ENCODE assay signal across 10 cellular contexts in the genomic region with DNA sequence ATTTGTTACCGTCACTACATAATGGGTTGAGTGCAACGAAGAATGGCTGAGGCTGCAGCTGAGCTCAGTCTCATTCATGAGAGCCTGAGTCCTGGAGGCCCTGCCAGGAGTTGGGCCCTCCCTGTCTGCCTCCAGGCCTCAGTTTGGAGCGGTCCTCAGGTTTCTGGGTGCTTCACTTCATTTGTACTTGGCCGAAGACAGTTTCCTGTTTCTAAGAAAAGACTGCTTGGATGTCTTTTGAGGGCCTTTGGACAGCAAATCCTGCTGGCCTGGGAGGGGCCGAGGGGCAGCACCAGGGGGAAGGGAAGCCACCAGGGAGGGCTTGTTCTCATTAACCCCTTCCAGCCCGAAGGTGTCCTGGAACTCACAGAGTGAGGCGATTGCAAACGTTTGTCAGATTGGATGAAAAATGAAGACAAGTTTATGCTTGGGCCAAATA.
DNase-seq lines count a peak whose midpoint lies in the region; ATAC-seq and TF ChIP-seq lines count a peak whose summit lies in the region.
"Had no signal": no experiment of that assay in that cellular context is flagged by ENCODE, and none has a peak within 500 bp of the region (broad histone marks: within the 10 kb centered on the region; RNA-seq: fewer than 3 reads in every experiment).

No MANE protein-coding gene starts in this region.

- TF ChIP-seq POLR2A in esophagus muscularis mucosa (IDR thresholded peaks at IDR 0.05; ENCODE audit: low read depth), result no peak
- TF ChIP-seq POLR2A in spleen (IDR thresholded peaks at IDR 0.05), result no peak
- no peak for TF ChIP-seq POLR2A in breast epithelium (IDR thresholded peaks at IDR 0.05)

- H4K20me1 ChIP-seq in Loucy (ENCODE audit: insufficient read depth, low read length, poor library complexity, severe bottlenecking), result no peaks in the 10 kb centered on the region

- no peaks in the 10 kb centered on the region for H3K9me2 ChIP-seq in Loucy (replicated peaks; ENCODE audit: low read depth, low read length)

- H3K79me2 ChIP-seq in Loucy (ENCODE audit: insufficient read depth, low read length), result no peaks in the 10 kb centered on the region

- peak; percentile 61 to 64 for ATAC-seq in lower lobe of right lung

- H3K4me2 ChIP-seq in Loucy (ENCODE audit: low read depth, low read length, poor library complexity, severe bottlenecking), result no peak overlapping the region

- DNase-seq in esophagus muscularis mucosa (ENCODE audit: extremely low spot score), result no peak
- DNase-seq in lower lobe of right lung, result no peak
- no peak for DNase-seq in spleen
- DNase-seq in breast epithelium (ENCODE audit: low spot score in 2 of 2), result no peak
- no peak for DNase-seq in NCI-H1417 (lab: John Stamatoyannopoulos, UW)
- no peak for DNase-seq in amniotic stem cell (lab: John Stamatoyannopoulos, UW)
- DNase-seq in activated gamma-delta T cell treated with Interleukin-2 at 50 U/mL for 16 hours, result no peak
- DNase-seq: effector CD8-positive, alpha-beta T cell had no signal

- WGBS in esophagus muscularis mucosa, result 18% methylated on average over 8 of the region's 8 CpGs
- WGBS in spleen, 5 donors, result 55 to 77% (median 61%) methylated on average over 8 of the region's 8 CpGs

- no peak overlapping the region for H3K4me3 ChIP-seq in Loucy (ENCODE audit: low read length, poor library complexity, severe bottlenecking)
- H3K4me3 ChIP-seq in esophagus muscularis mucosa, result no peak overlapping the region
- H3K4me3 ChIP-seq in lower lobe of right lung, result no peak overlapping the region
- no peak overlapping the region for H3K4me3 ChIP-seq in spleen
- no peak overlapping the region for H3K4me3 ChIP-seq in breast epithelium
- H3K4me3 ChIP-seq: HAP-1 had no signal

- no peaks in the 10 kb centered on the region for H3K27me3 ChIP-seq in Loucy (ENCODE audit: insufficient read depth, low read length, poor library complexity, severe bottlenecking)
- no peaks in the 10 kb centered on the region for H3K27me3 ChIP-seq in esophagus muscularis mucosa
- H3K27me3 ChIP-seq in lower lobe of right lung (ENCODE audit: low read depth), result no peaks in the 10 kb centered on the region
- H3K27me3 ChIP-seq in spleen (replicated peaks in 1 of 7), result no peaks in the 10 kb centered on the region
- H3K27me3 ChIP-seq in breast epithelium, result no peaks in the 10 kb centered on the region

- H3K36me3 ChIP-seq in Loucy (ENCODE audit: insufficient read depth, low read length), result no peaks in the 10 kb centered on the region
- H3K36me3 ChIP-seq in esophagus muscularis mucosa, result no peaks in the 10 kb centered on the region
- H3K36me3 ChIP-seq in lower lobe of right lung, result no peaks in the 10 kb centered on the region
- no peaks in the 10 kb centered on the region for H3K36me3 ChIP-seq in spleen
- H3K36me3 ChIP-seq in breast epithelium, result no peaks in the 10 kb centered on the region
- H3K36me3 ChIP-seq: HAP-1 had no signal

- H2AFZ ChIP-seq in Loucy (ENCODE audit: low read length), result no peak overlapping the region

- TF ChIP-seq CTCF in Loucy (conservative IDR thresholded peaks at IDR 0.05; ENCODE audit: low read length) (no peak), esophagus muscularis mucosa (IDR thresholded peaks at IDR 0.05) (no peak), lower lobe of right lung (IDR thresholded peaks at IDR 0.05) (no peak), spleen (IDR thresholded peaks at IDR 0.05 in 8 of 11, conservative IDR thresholded peaks at IDR 0.05 in 3 of 11) (no peak), breast epithelium (IDR thresholded peaks at IDR 0.05) (no peak)

- H3K4me1 ChIP-seq in Loucy (ENCODE audit: insufficient read depth, low read length, poor library complexity, severe bottlenecking) (peaks cover 86% of the 10 kb centered on the region), esophagus muscularis mucosa (peaks cover 28 to 42% (median 34%) of the 10 kb centered on the region in 4 donors), lower lobe of right lung (peaks cover 24% of the 10 kb centered on the region), spleen (peaks cover 0 to 43% (median 23%) of the 10 kb centered on the region in 6 donors), breast epithelium (no peaks in the 10 kb centered on the region)
- H3K4me1 ChIP-seq: HAP-1 had no signal

- no peaks in the 10 kb centered on the region for H3K9me3 ChIP-seq in Loucy (ENCODE audit: insufficient read depth, low read depth, low read length)
- H3K9me3 ChIP-seq in esophagus muscularis mucosa, result no peaks in the 10 kb centered on the region
- no peaks in the 10 kb centered on the region for H3K9me3 ChIP-seq in lower lobe of right lung
- no peaks in the 10 kb centered on the region for H3K9me3 ChIP-seq in spleen
- no peaks in the 10 kb centered on the region for H3K9me3 ChIP-seq in breast epithelium
- H3K9me3 ChIP-seq: HAP-1 had no signal

- intact Hi-C loops in esophagus muscularis mucosa (cut with DNase I) (loop anchor here (5.0 kb wide), 1 partner anchor 98 kb away; no protein-coding TSS in a partner anchor), lower lobe of right lung (cut with DNase I) (no loop called here), spleen (cut with DNase I; ENCODE audit: low total_unique reads) (no loop called here), breast epithelium (cut with DNase I; ENCODE audit: low total_unique reads) (no loop called here)

- H3K27ac ChIP-seq in esophagus muscularis mucosa (replicated peaks in 1 of 4) (peak overlapping the region; percentile 56 to 67 (median 59)), lower lobe of right lung (peak overlapping the region; percentile 73), spleen (peak overlapping the region in 7 of 8 donors; percentile 12 to 69 (median 57)), breast epithelium (peak overlapping the region in 1 of 2 donors; percentile 74)

- H3K9ac ChIP-seq in Loucy (ENCODE audit: low read depth, low read length, poor library complexity, severe bottlenecking), result peak overlapping the region; percentile 47

- H3F3A ChIP-seq in Loucy (ENCODE audit: low read depth), result peaks cover 12% of the 10 kb centered on the region

- no peak for TF ChIP-seq EP300 in esophagus muscularis mucosa (IDR thresholded peaks at IDR 0.05)
